9 cellular contexts compared by ENCODE assay signal in genomic region chr2:72859831-72860262, GRCh38. TPM values are rescaled to one million over a fixed set of nuclear protein-coding genes. Genes with fewer than 3 reads are reported as not detected.
A peak's percentile ranks its signal among the peaks of the same experiment; 100 is the strongest.
DNase-seq lines count a peak whose midpoint lies in the region; ATAC-seq and TF ChIP-seq lines count a peak whose summit lies in the region.
"Had no signal": no experiment of that assay in that cellular context is flagged by ENCODE, and none has a peak within 500 bp of the region (broad histone marks: within the 10 kb centered on the region; RNA-seq: fewer than 3 reads in every experiment).

No MANE protein-coding gene starts in this region.

- peak; percentile 16 for DNase-seq in AG04450 (ENCODE audit: low read depth, low spot score)
- peak; percentile 79 for DNase-seq in NCI-H82 (lab: John Stamatoyannopoulos, UW)
- peak; percentile 71 for DNase-seq in activated CD8-positive, alpha-beta memory T cell treated with anti-CD3 and anti-CD28 coated beads, Interleukin-2, amount 10 ng/mL, durations not matched to agents 7 days and 5 days
- DNase-seq in epithelial cell of esophagus (ENCODE audit: low read depth) = peak; percentile 87
- no peak for DNase-seq in natural killer cell treated with Interleukin-12 subunit alpha and Interleukin-12 subunit beta and Interleukin-15 and Interleukin-18, amount 100 ng/mL, for 72 hours (ENCODE audit: low spot score)
- peak in 38 of 49 donors; percentile 2 to 71 (median 34) for DNase-seq in substantia nigra (lab: John Stamatoyannopoulos, UW)

- no peak overlapping the region for H3K4me3 ChIP-seq in AG04450 (ENCODE audit: low read depth, low read length)
- H3K4me3 ChIP-seq in epithelial cell of esophagus (ENCODE audit: low read length) = no peak overlapping the region

- H3K27me3 ChIP-seq in AG04450 (ENCODE audit: control insufficient read depth, insufficient read depth, low read length) = peaks cover 28% of the 10 kb centered on the region

- POLR2A ChIA-PET in AG04450 (lab: Yijun Ruan, JAX) = interaction anchor here (0.6 kb wide), 1 partner anchor 93 kb away, joined by 6 read pairs; no protein-coding TSS in a partner anchor

- ATAC-seq in GM18517 (IDR thresholded peaks at IDR 0.05; ENCODE audit: unreplicated experiment) (peak; percentile 66), HG03439 (IDR thresholded peaks at IDR 0.05; ENCODE audit: unreplicated experiment) (peak; percentile 67)
- peak; percentile 48 for ATAC-seq in activated CD8-positive, alpha-beta memory T cell treated with anti-CD3 and anti-CD28 coated beads, Interleukin-2, amount 10 ng/mL, durations not matched to agents 7 days and 5 days
- peak; percentile 52 to 65 for ATAC-seq in natural killer cell treated with Interleukin-12 subunit alpha and Interleukin-12 subunit beta and Interleukin-15 and Interleukin-18, amount 100 ng/mL, for 72 hours

- TF ChIP-seq CTCF in AG04450 (IDR thresholded peaks at IDR 0.05; ENCODE audit: low read depth, low read length) (peak; percentile 77), epithelial cell of esophagus (IDR thresholded peaks at IDR 0.05; ENCODE audit: insufficient read depth, low read depth, low read length, missing control alignments) (peak; percentile 80)

- peaks cover 21% of the 10 kb centered on the region for H3K4me1 Mint-ChIP-seq in activated CD8-positive, alpha-beta memory T cell treated with anti-CD3 and anti-CD28 coated beads, Interleukin-2, amount 10 ng/mL, durations not matched to agents 7 days and 5 days
- H3K4me1 Mint-ChIP-seq in natural killer cell treated with Interleukin-12 subunit alpha and Interleukin-12 subunit beta and Interleukin-15 and Interleukin-18, amount 100 ng/mL, for 72 hours (ENCODE audit: low read depth in 2 of 2) = peaks cover 5 to 8% of the 10 kb centered on the region in 2 donors

- no peak overlapping the region for H3K27ac Mint-ChIP-seq in activated CD8-positive, alpha-beta memory T cell treated with anti-CD3 and anti-CD28 coated beads, Interleukin-2, amount 10 ng/mL, durations not matched to agents 7 days and 5 days
- H3K27ac Mint-ChIP-seq in natural killer cell treated with Interleukin-12 subunit alpha and Interleukin-12 subunit beta and Interleukin-15 and Interleukin-18, amount 100 ng/mL, for 72 hours = no peak overlapping the region

- H3K9me3 Mint-ChIP-seq in activated CD8-positive, alpha-beta memory T cell treated with anti-CD3 and anti-CD28 coated beads, Interleukin-2, amount 10 ng/mL, durations not matched to agents 7 days and 5 days (ENCODE audit: low read depth) = no peaks in the 10 kb centered on the region
- H3K9me3 Mint-ChIP-seq in natural killer cell treated with Interleukin-12 subunit alpha and Interleukin-12 subunit beta and Interleukin-15 and Interleukin-18, amount 100 ng/mL, for 72 hours = no peaks in the 10 kb centered on the region

- CTCF ChIA-PET in AG04450 (lab: Charles Lee) = interaction anchor here (0.5 to 6.4 kb wide), 47 partner anchors 9 to 1319 kb away, joined by 3 to 147 read pairs (median 5); partner anchors contain the start of gene SPR
- CTCF ChIA-PET in activated CD8-positive, alpha-beta memory T cell treated with anti-CD3 and anti-CD28 coated beads, Interleukin-2, amount 10 ng/mL, durations not matched to agents 7 days and 5 days (lab: Charles Lee) = interaction anchor here (0.7 to 2.8 kb wide), 26 partner anchors 8 to 793 kb away, joined by 3 to 23 read pairs (median 4); no protein-coding TSS in a partner anchor

- H3K4me3 Mint-ChIP-seq in activated CD8-positive, alpha-beta memory T cell treated with anti-CD3 and anti-CD28 coated beads, Interleukin-2, amount 10 ng/mL, durations not matched to agents 7 days and 5 days = no peak overlapping the region
- H3K4me3 Mint-ChIP-seq in natural killer cell treated with Interleukin-12 subunit alpha and Interleukin-12 subunit beta and Interleukin-15 and Interleukin-18, amount 100 ng/mL, for 72 hours = no peak overlapping the region

- no peak overlapping the region for H3K27ac ChIP-seq in AG04450 (ENCODE audit: low read depth, low read length)
- no peak overlapping the region for H3K27ac ChIP-seq in substantia nigra (ENCODE audit: low read depth, low read length, poor library complexity, severe bottlenecking)

- H3K36me3 Mint-ChIP-seq in activated CD8-positive, alpha-beta memory T cell treated with anti-CD3 and anti-CD28 coated beads, Interleukin-2, amount 10 ng/mL, durations not matched to agents 7 days and 5 days = no peaks in the 10 kb centered on the region
- H3K36me3 Mint-ChIP-seq in natural killer cell treated with Interleukin-12 subunit alpha and Interleukin-12 subunit beta and Interleukin-15 and Interleukin-18, amount 100 ng/mL, for 72 hours = no peaks in the 10 kb centered on the region

- no peaks in the 10 kb centered on the region for H3K9me3 ChIP-seq in AG04450 (ENCODE audit: control insufficient read depth, insufficient read depth, low read length)

- H3K27me3 Mint-ChIP-seq in activated CD8-positive, alpha-beta memory T cell treated with anti-CD3 and anti-CD28 coated beads, Interleukin-2, amount 10 ng/mL, durations not matched to agents 7 days and 5 days = peaks cover 70% of the 10 kb centered on the region
- H3K27me3 Mint-ChIP-seq in natural killer cell treated with Interleukin-12 subunit alpha and Interleukin-12 subunit beta and Interleukin-15 and Interleukin-18, amount 100 ng/mL, for 72 hours = peaks cover 41 to 67% of the 10 kb centered on the region in 2 donors

RNA-seq across cellular contexts. Expression of gene SPR, which starts 27.4 kb away (rescaled TPM):
- polyA plus RNA-seq in AG04450 (2011; rRNA removed) = 17.5 TPM in 2 replicates
- 7.3 and 8.1 TPM in 2 replicates for polyA minus RNA-seq in AG04450 (2011; rRNA and poly(A)+ RNA removed)
- total RNA-seq in activated CD8-positive, alpha-beta memory T cell treated with anti-CD3 and anti-CD28 coated beads, Interleukin-2, amount 10 ng/mL, durations not matched to agents 7 days and 5 days = 1 to 10 TPM; 1.3 to 3.1 TPM
- total RNA-seq in natural killer cell treated with Interleukin-12 subunit alpha and Interleukin-12 subunit beta and Interleukin-15 and Interleukin-18, amount 100 ng/mL, for 72 hours = 10 to 100 TPM in 1 of 2 donors, 1 to 10 TPM in 1; 3.4 to 10.2 TPM

RNA-seq across cellular contexts. Expression of gene EXOC6B, which starts 34.0 kb away (rescaled TPM):
- 25.6 and 28.7 TPM in 2 replicates for polyA plus RNA-seq in AG04450 (2011; rRNA removed)
- polyA minus RNA-seq in AG04450 (2011; rRNA and poly(A)+ RNA removed) = 58.3 and 69.6 TPM in 2 replicates
- total RNA-seq in activated CD8-positive, alpha-beta memory T cell treated with anti-CD3 and anti-CD28 coated beads, Interleukin-2, amount 10 ng/mL, durations not matched to agents 7 days and 5 days = 10 to 100 TPM; 14.1 to 22.8 TPM
- total RNA-seq in natural killer cell treated with Interleukin-12 subunit alpha and Interleukin-12 subunit beta and Interleukin-15 and Interleukin-18, amount 100 ng/mL, for 72 hours = 10 to 100 TPM; 10.8 to 12.8 TPM

RNA-seq across cellular contexts. Expression of gene EMX1, which starts 57.5 kb away (rescaled TPM):
- not detected in 2 replicates for polyA plus RNA-seq in AG04450 (2011; rRNA removed)
- polyA minus RNA-seq in AG04450 (2011; rRNA and poly(A)+ RNA removed) = not detected in 2 replicates
- total RNA-seq in activated CD8-positive, alpha-beta memory T cell treated with anti-CD3 and anti-CD28 coated beads, Interleukin-2, amount 10 ng/mL, durations not matched to agents 7 days and 5 days = not detected
- total RNA-seq in natural killer cell treated with Interleukin-12 subunit alpha and Interleukin-12 subunit beta and Interleukin-15 and Interleukin-18, amount 100 ng/mL, for 72 hours = not detected
- total RNA-seq: urinary bladder had no signal
- polyA plus RNA-seq: urinary bladder had no signal
